Comparison of ENCODE assay signal across 24 cellular contexts in the genomic region with DNA sequence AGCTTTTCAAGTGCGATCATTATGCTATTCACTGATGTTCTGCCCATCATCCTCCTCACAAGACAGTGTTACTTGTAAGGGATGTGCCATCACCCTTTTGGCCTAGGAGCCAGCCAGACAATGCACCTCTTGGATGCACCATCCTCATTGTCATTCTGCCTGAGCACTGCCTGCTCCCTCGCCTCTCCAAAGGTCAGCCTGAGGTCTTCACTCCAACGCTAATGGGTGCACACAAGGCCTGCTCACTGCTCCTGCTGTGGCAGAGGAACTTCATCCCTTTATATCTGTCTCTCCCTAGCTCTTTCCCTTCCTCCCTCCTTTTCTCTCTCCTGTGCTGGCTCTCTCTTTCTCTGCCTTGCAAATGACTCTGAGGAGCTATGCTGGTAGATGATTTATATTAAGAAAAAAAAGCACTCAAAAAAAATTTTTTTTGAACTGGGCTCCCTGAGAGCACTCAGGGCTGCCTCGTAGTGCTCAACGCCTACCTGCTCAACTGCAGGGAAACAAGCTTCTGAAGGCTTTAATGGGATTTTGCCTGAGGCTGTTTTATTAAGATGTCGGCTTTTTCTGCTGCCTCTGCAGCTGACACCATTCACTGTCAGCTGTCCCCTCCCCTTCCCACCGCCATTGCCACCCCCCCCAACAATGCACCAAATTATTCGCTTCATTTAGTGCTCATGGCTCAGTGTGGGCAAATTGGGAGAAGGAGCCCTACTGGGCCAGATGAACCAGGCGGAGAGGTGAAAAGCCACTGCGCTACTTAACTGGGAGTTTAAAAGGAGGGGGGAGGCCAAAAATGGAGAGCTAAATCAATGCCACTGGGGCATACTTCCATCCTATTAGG.
DNase-seq lines count a peak whose midpoint lies in the region; ATAC-seq and TF ChIP-seq lines count a peak whose summit lies in the region.
"Had no signal": no experiment of that assay in that cellular context is flagged by ENCODE, and none has a peak within 500 bp of the region (broad histone marks: within the 10 kb centered on the region; RNA-seq: fewer than 3 reads in every experiment).

No MANE protein-coding gene starts in this region.

- peak overlapping the region; percentile 24 for H3K4me3 ChIP-seq in neural cell (ENCODE audit: low read length)
- no peak overlapping the region for H3K4me3 ChIP-seq in right lobe of liver
- H3K4me3 ChIP-seq: BLaER1, esophagus squamous epithelium, sigmoid colon, upper lobe of left lung had no signal

- no peaks in the 10 kb centered on the region for H3K36me3 Mint-ChIP-seq in activated T-helper 1 cell treated with anti-CD3 and anti-CD28 coated beads, Interleukin-12 subunit alpha, Interleukin-12 subunit beta, Interleukin-2, Interleukin-4 antibody, amounts not matched to agents 30 ng/mL and 10 ng/mL and 1 ng/mL, durations not matched to agents 14 hours and 24 hours and 36 hours (ENCODE audit: low read depth)
- H3K36me3 Mint-ChIP-seq: activated naive CD8-positive, alpha-beta T cell treated with anti-CD3 and anti-CD28 coated beads, Interleukin-2, amount 10 ng/mL, durations not matched to agents 7 days and 5 days; stimulated activated memory B cell treated with anti-CD40 and anti-IgM and Interleukin-4, amounts not matched to agents 10 μg/mL and 1 μg/mL and 100 μg/mL, for 72 hours; T-cell had no signal

- no peaks in the 10 kb centered on the region for H3K9me2 ChIP-seq in neural cell (ENCODE audit: insufficient read depth, low read length)

- no peak for TF ChIP-seq CTCF in neural cell (IDR thresholded peaks at IDR 0.05; ENCODE audit: poor library complexity, severe bottlenecking)
- no peak for TF ChIP-seq CTCF in right lobe of liver (IDR thresholded peaks at IDR 0.05)

- TF ChIP-seq EP300 in neural cell (conservative IDR thresholded peaks at IDR 0.05; ENCODE audit: poor library complexity, severe bottlenecking): no peak

- H3K9me3 Mint-ChIP-seq in activated T-helper 1 cell treated with anti-CD3 and anti-CD28 coated beads, Interleukin-12 subunit alpha, Interleukin-12 subunit beta, Interleukin-2, Interleukin-4 antibody, amounts not matched to agents 30 ng/mL and 10 ng/mL and 1 ng/mL, durations not matched to agents 14 hours and 24 hours and 36 hours: no peaks in the 10 kb centered on the region
- H3K9me3 Mint-ChIP-seq: activated CD4-positive, alpha-beta memory T cell treated with anti-CD3 and anti-CD28 coated beads, Interleukin-2, amount 10 ng/mL, durations not matched to agents 7 days and 5 days; activated naive CD8-positive, alpha-beta T cell treated with anti-CD3 and anti-CD28 coated beads, Interleukin-2, amount 10 ng/mL, durations not matched to agents 7 days and 5 days; dendritic cell treated with granulocyte-macrophage colony-stimulating factor and Interleukin-4, amounts not matched to agents 40 ng/mL and 50 ng/mL, for 4 days had no signal

- no peaks in the 10 kb centered on the region for H3K27me3 Mint-ChIP-seq in activated T-helper 1 cell treated with anti-CD3 and anti-CD28 coated beads, Interleukin-12 subunit alpha, Interleukin-12 subunit beta, Interleukin-2, Interleukin-4 antibody, amounts not matched to agents 30 ng/mL and 10 ng/mL and 1 ng/mL, durations not matched to agents 14 hours and 24 hours and 36 hours (ENCODE audit: insufficient read depth)
- H3K27me3 Mint-ChIP-seq: activated CD4-positive, alpha-beta memory T cell treated with anti-CD3 and anti-CD28 coated beads, Interleukin-2, amount 10 ng/mL, durations not matched to agents 7 days and 5 days; activated naive CD8-positive, alpha-beta T cell treated with anti-CD3 and anti-CD28 coated beads, Interleukin-2, amount 10 ng/mL, durations not matched to agents 7 days and 5 days; central memory CD8-positive, alpha-beta T cell; dendritic cell treated with granulocyte-macrophage colony-stimulating factor and Interleukin-4, amounts not matched to agents 40 ng/mL and 50 ng/mL, for 4 days; stimulated activated memory B cell treated with anti-CD40 and anti-IgM and Interleukin-4, amounts not matched to agents 10 μg/mL and 1 μg/mL and 100 μg/mL, for 72 hours; T-cell had no signal

- H3K36me3 ChIP-seq in neural cell (ENCODE audit: insufficient read depth, low read length) (no peaks in the 10 kb centered on the region), right lobe of liver (no peaks in the 10 kb centered on the region)
- H3K36me3 ChIP-seq: BLaER1, esophagus squamous epithelium, sigmoid colon, upper lobe of left lung had no signal

- no peak overlapping the region for H3K27ac ChIP-seq in neural cell (ENCODE audit: low read length)
- H3K27ac ChIP-seq in right lobe of liver: no peak overlapping the region
- H3K27ac ChIP-seq: BLaER1, esophagus squamous epithelium, sigmoid colon, upper lobe of left lung had no signal

- TF ChIP-seq RAD21 in neural cell (conservative IDR thresholded peaks at IDR 0.05): no peak

- no peak overlapping the region for H3K9ac ChIP-seq in neural cell (ENCODE audit: low read length)
- H3K9ac ChIP-seq: BLaER1 had no signal

- H3K4me2 ChIP-seq in neural cell (ENCODE audit: low read length): no peak overlapping the region
- H3K4me2 ChIP-seq: BLaER1 had no signal

- H3K9me3 ChIP-seq in neural cell (ENCODE audit: low read length): no peaks in the 10 kb centered on the region
- H3K9me3 ChIP-seq in right lobe of liver: no peaks in the 10 kb centered on the region
- H3K9me3 ChIP-seq: BLaER1, esophagus squamous epithelium, sigmoid colon, upper lobe of left lung had no signal

- H3K27ac Mint-ChIP-seq in activated T-helper 1 cell treated with anti-CD3 and anti-CD28 coated beads, Interleukin-12 subunit alpha, Interleukin-12 subunit beta, Interleukin-2, Interleukin-4 antibody, amounts not matched to agents 30 ng/mL and 10 ng/mL and 1 ng/mL, durations not matched to agents 14 hours and 24 hours and 36 hours: no peak overlapping the region
- H3K27ac Mint-ChIP-seq: activated CD4-positive, alpha-beta memory T cell treated with anti-CD3 and anti-CD28 coated beads, Interleukin-2, amount 10 ng/mL, durations not matched to agents 7 days and 5 days; activated naive CD8-positive, alpha-beta T cell treated with anti-CD3 and anti-CD28 coated beads, Interleukin-2, amount 10 ng/mL, durations not matched to agents 7 days and 5 days; dendritic cell treated with granulocyte-macrophage colony-stimulating factor and Interleukin-4, amounts not matched to agents 40 ng/mL and 50 ng/mL, for 4 days; stimulated activated memory B cell treated with anti-CD40 and anti-IgM and Interleukin-4, amounts not matched to agents 10 μg/mL and 1 μg/mL and 100 μg/mL, for 72 hours; T-cell had no signal

- ATAC-seq in right lobe of liver (no peak), GM21515 (IDR thresholded peaks at IDR 0.05; ENCODE audit: unreplicated experiment) (no peak)
- ATAC-seq: activated CD4-positive, CD25-positive, alpha-beta regulatory T cell treated with anti-CD3 and anti-CD28 coated beads, Interleukin-2, amount 50 U/mL, for 24 hours; left cardiac atrium; stimulated activated memory B cell treated with anti-CD40 and anti-IgM and Interleukin-4, amounts not matched to agents 10 μg/mL and 1 μg/mL and 100 μg/mL, for 72 hours; T-cell had no signal

- H3F3A ChIP-seq in neural cell (ENCODE audit: insufficient read depth, low read length, poor library complexity, severe bottlenecking): no peaks in the 10 kb centered on the region

- TF ChIP-seq POLR2A in right lobe of liver (IDR thresholded peaks at IDR 0.05): no peak

- H3K4me1 ChIP-seq in right lobe of liver: no peaks in the 10 kb centered on the region
- H3K4me1 ChIP-seq: BLaER1, esophagus squamous epithelium, sigmoid colon, upper lobe of left lung had no signal

- H3K79me2 ChIP-seq in neural cell (replicated peaks; ENCODE audit: insufficient read depth, low read length): no peaks in the 10 kb centered on the region

- WGBS in right lobe of liver (ENCODE audit: insufficient coverage, low coverage, low lambda C conversion rate, missing lambda C conversion rate): 61% methylated on average over 10 of the region's 10 CpGs

- intact Hi-C loops in right lobe of liver (cut with DNase I): no loop called here
- intact Hi-C loops in activated T-helper 1 cell treated with anti-CD3 and anti-CD28 coated beads, Interleukin-12 subunit alpha, Interleukin-12 subunit beta, Interleukin-2, Interleukin-4 antibody, amounts not matched to agents 30 ng/mL and 10 ng/mL and 1 ng/mL, durations not matched to agents 14 hours and 24 hours and 36 hours (cut with micrococcal nuclease): no loop called here

- no peaks in the 10 kb centered on the region for H4K20me1 ChIP-seq in neural cell (ENCODE audit: insufficient read depth)
- H4K20me1 ChIP-seq: BLaER1 had no signal

- H3K27me3 ChIP-seq in neural cell (ENCODE audit: insufficient read depth, low read depth, low read length) (no peaks in the 10 kb centered on the region), right lobe of liver (no peaks in the 10 kb centered on the region)
- H3K27me3 ChIP-seq: BLaER1, esophagus squamous epithelium, sigmoid colon, upper lobe of left lung had no signal

- DNase-seq in DMS79 treated with DMSO at 0.1 percent for 48 hours (lab: John Stamatoyannopoulos, UW) (peak; percentile 7), NCI-H1417 (lab: John Stamatoyannopoulos, UW) (peak; percentile 34 to 97 (median 91)), SK-N-DZ (ENCODE audit: low spot score) (peak; percentile 28), right lobe of liver (no peak), D341Med (ENCODE audit: low spot score) (no peak)
- DNase-seq in activated T-helper 1 cell treated with anti-CD3 and anti-CD28 coated beads, Interleukin-12 subunit alpha, Interleukin-12 subunit beta, Interleukin-2, Interleukin-4 antibody, amounts not matched to agents 30 ng/mL and 10 ng/mL and 1 ng/mL, durations not matched to agents 14 hours and 24 hours and 36 hours (ENCODE audit: low spot score): no peak
- DNase-seq: activated CD4-positive, alpha-beta memory T cell treated with anti-CD3 and anti-CD28 coated beads, Interleukin-2, amount 10 ng/mL, durations not matched to agents 7 days and 5 days; activated naive CD8-positive, alpha-beta T cell treated with anti-CD3 and anti-CD28 coated beads, Interleukin-2, amount 10 ng/mL, durations not matched to agents 7 days and 5 days; esophagus squamous epithelium; foreskin melanocyte; left cardiac atrium; NCI-H2029 treated with DMSO at 0.1 percent for 48 hours; sigmoid colon; stimulated activated CD4-positive, alpha-beta T cell treated with anti-CD3 and anti-CD28 coated beads, Interleukin-4, amount 100 ng/mL, for 4 hours; T-cell; upper lobe of left lung had no signal

- no peak overlapping the region for H3K4me3 Mint-ChIP-seq in activated T-helper 1 cell treated with anti-CD3 and anti-CD28 coated beads, Interleukin-12 subunit alpha, Interleukin-12 subunit beta, Interleukin-2, Interleukin-4 antibody, amounts not matched to agents 30 ng/mL and 10 ng/mL and 1 ng/mL, durations not matched to agents 14 hours and 24 hours and 36 hours
- H3K4me3 Mint-ChIP-seq: activated CD4-positive, alpha-beta memory T cell treated with anti-CD3 and anti-CD28 coated beads, Interleukin-2, amount 10 ng/mL, durations not matched to agents 7 days and 5 days; activated naive CD8-positive, alpha-beta T cell treated with anti-CD3 and anti-CD28 coated beads, Interleukin-2, amount 10 ng/mL, durations not matched to agents 7 days and 5 days; central memory CD8-positive, alpha-beta T cell; dendritic cell treated with granulocyte-macrophage colony-stimulating factor and Interleukin-4, amounts not matched to agents 40 ng/mL and 50 ng/mL, for 4 days; neural crest cell; stimulated activated memory B cell treated with anti-CD40 and anti-IgM and Interleukin-4, amounts not matched to agents 10 μg/mL and 1 μg/mL and 100 μg/mL, for 72 hours; T-cell had no signal

- H3K4me1 Mint-ChIP-seq in activated T-helper 1 cell treated with anti-CD3 and anti-CD28 coated beads, Interleukin-12 subunit alpha, Interleukin-12 subunit beta, Interleukin-2, Interleukin-4 antibody, amounts not matched to agents 30 ng/mL and 10 ng/mL and 1 ng/mL, durations not matched to agents 14 hours and 24 hours and 36 hours (ENCODE audit: low read depth): no peaks in the 10 kb centered on the region
- H3K4me1 Mint-ChIP-seq: activated CD4-positive, alpha-beta memory T cell treated with anti-CD3 and anti-CD28 coated beads, Interleukin-2, amount 10 ng/mL, durations not matched to agents 7 days and 5 days; activated naive CD8-positive, alpha-beta T cell treated with anti-CD3 and anti-CD28 coated beads, Interleukin-2, amount 10 ng/mL, durations not matched to agents 7 days and 5 days; central memory CD8-positive, alpha-beta T cell; stimulated activated memory B cell treated with anti-CD40 and anti-IgM and Interleukin-4, amounts not matched to agents 10 μg/mL and 1 μg/mL and 100 μg/mL, for 72 hours; T-cell had no signal

- no peak overlapping the region for H2AFZ ChIP-seq in neural cell (ENCODE audit: low read depth, low read length)

Comparison
In these comparisons a context has a peak if more than half of its experiments do, and no peak if none do; other contexts are left out.
1. DNase-seq: peak in DMS79 treated with DMSO at 0.1 percent for 48 hours (single experiment), NCI-H1417 (3 of 3) and SK-N-DZ (single experiment); none in right lobe of liver (0 of 3), activated T-helper 1 cell treated with anti-CD3 and anti-CD28 coated beads, Interleukin-12 subunit alpha, Interleukin-12 subunit beta, Interleukin-2, Interleukin-4 antibody, amounts not matched to agents 30 ng/mL and 10 ng/mL and 1 ng/mL, durations not matched to agents 14 hours and 24 hours and 36 hours (single experiment) and D341Med (single experiment).